In the genomic region with DNA sequence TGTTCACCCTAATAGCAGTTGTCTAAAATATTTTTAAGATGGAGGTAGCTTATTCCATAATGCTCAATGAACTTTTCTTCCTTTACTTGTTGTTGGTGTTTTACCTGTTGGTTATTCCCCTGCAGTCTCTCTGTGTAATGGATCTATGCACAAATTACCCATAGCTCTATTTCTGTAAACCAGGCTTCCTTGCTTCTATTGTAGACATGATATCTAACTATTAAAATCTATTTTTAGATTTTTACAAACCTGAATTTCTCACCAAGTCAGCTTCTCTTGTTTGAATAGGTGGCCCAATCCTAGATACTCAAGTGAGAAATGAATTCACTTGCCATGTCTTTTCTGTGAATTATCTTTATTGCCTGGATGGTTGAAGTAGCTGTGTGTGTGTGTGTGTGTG, we compare ENCODE assay signal across 21 cellular contexts. TPM values are rescaled to one million over a fixed set of nuclear protein-coding genes. Genes with fewer than 3 reads are reported as not detected.
DNase-seq lines count a peak whose midpoint lies in the region; ATAC-seq, FAIRE-seq and TF ChIP-seq lines count a peak whose summit lies in the region.
"Had no signal": no experiment of that assay in that cellular context is flagged by ENCODE, and none has a peak within 500 bp of the region (broad histone marks: within the 10 kb centered on the region; RNA-seq: fewer than 3 reads in every experiment).

No MANE protein-coding gene starts in this region.

- H3K9me3 ChIP-seq in heart left ventricle (peaks cover 0 to 30% (median 0%) of the 10 kb centered on the region in 12 donors), GM12878 (replicated peaks; ENCODE audit: control insufficient read depth, insufficient read depth, low read length) (no peaks in the 10 kb centered on the region; the same call in 1 of the 3 replicates)

- no peak for TF ChIP-seq RAD21 in GM12878 (IDR thresholded peaks at IDR 0.05; ENCODE audit: insufficient read depth, low read depth, low read length)

- H3K9ac ChIP-seq in GM12878 (ENCODE audit: control insufficient read depth, insufficient read depth, low read length): no peak overlapping the region
- H3K9ac ChIP-seq: BLaER1 treated with 17β-estradiol and CSF1 and Interleukin-3, amounts not matched to agents 10 nM and 100 nM; KMS-11 had no signal

- no peaks in the 10 kb centered on the region for H3K27me3 ChIP-seq in heart left ventricle
- no peaks in the 10 kb centered on the region for H3K27me3 ChIP-seq in GM12878 (replicated peaks in 1 of 2; ENCODE audit: control insufficient read depth in 2 of 2, insufficient read depth in 2 of 2, low read length in 1 of 2)
- H3K27me3 ChIP-seq: BLaER1 treated with 17β-estradiol and CSF1 and Interleukin-3, amounts not matched to agents 10 nM and 100 nM had no signal

- CTCF ChIA-PET in GM12878 (lab: Yijun Ruan, JAX): interaction anchor here (0.7 to 2.3 kb wide), 6 partner anchors 9 to 209 kb away, joined by 3 to 10 read pairs (median 5); no protein-coding TSS in a partner anchor

- no peak for DNase-seq in Right ventricle myocardium superior
- DNase-seq in heart left ventricle: no peak
- DNase-seq in GM12878 (ENCODE audit: low read depth, low spot score): no peak
- no peak for DNase-seq in naive B cell
- DNase-seq in cortex of kidney (lab: John Stamatoyannopoulos, UW): no peak
- DNase-seq in putamen (ENCODE audit: low spot score): no peak
- DNase-seq in activated T-helper 2 cell treated with anti-CD3 and anti-CD28 coated beads, Interferon-gamma antibody, Interleukin-2, Interleukin-4, amounts not matched to agents 10 μg/mL and 5 μg/mL and 100 μg/mL, durations not matched to agents 14 hours and 24 hours and 36 hours (ENCODE audit: low spot score): no peak
- DNase-seq: CD4-positive, alpha-beta T cell; GOT3; HCEC 1CT; MV-4-11; NCI-H1105; NCI-H1436 treated with DMSO at 0.1 percent for 48 hours; NCI-H187 treated with DMSO at 0.1 percent for 48 hours; NCI-H2107; NCI-H526; RPMI8226; SHP77 had no signal

- no peak for FAIRE-seq in GM12878 (lab: Jason Lieb, UNC)
- FAIRE-seq: D721Med had no signal

- peak overlapping the region in 5 of 6 donors; percentile 51 to 91 (median 82) for H3K27ac Mint-ChIP-seq in naive B cell
- H3K27ac Mint-ChIP-seq in activated T-helper 2 cell treated with anti-CD3 and anti-CD28 coated beads, Interferon-gamma antibody, Interleukin-2, Interleukin-4, amounts not matched to agents 10 μg/mL and 5 μg/mL and 100 μg/mL, durations not matched to agents 14 hours and 24 hours and 36 hours: no peak overlapping the region
- H3K27ac Mint-ChIP-seq: CD4-positive, alpha-beta T cell had no signal

- H2AFZ ChIP-seq in GM12878 (ENCODE audit: control insufficient read depth, low read depth, low read length): no peak overlapping the region

- TF ChIP-seq CTCF in heart left ventricle (IDR thresholded peaks at IDR 0.05) (no peak), GM12878 (IDR thresholded peaks at IDR 0.05 in 2 of 3, conservative IDR thresholded peaks at IDR 0.05 in 1 of 3; ENCODE audit: control insufficient read depth in 2 of 3, extremely low read depth in 1 of 3, insufficient read depth in 1 of 3, low read depth in 3 of 3, low read length in 3 of 3) (no peak)

- POLR2A ChIA-PET in GM12878 (lab: Charles Lee): interaction anchor here (0.8 to 3.0 kb wide), 5 partner anchors 10 to 35 kb away, joined by 4 to 15 read pairs (median 4); no protein-coding TSS in a partner anchor

- H3K4me1 ChIP-seq in heart left ventricle (peaks cover 0 to 26% (median 5%) of the 10 kb centered on the region in 12 donors), GM12878 (ENCODE audit: control insufficient read depth, insufficient read depth, low read length) (peaks cover 6% of the 10 kb centered on the region; the same call in 1 of the 2 replicates)

- H3K9me3 Mint-ChIP-seq in naive B cell: peaks cover 0 to 28% (median 3%) of the 10 kb centered on the region in 7 donors
- H3K9me3 Mint-ChIP-seq in activated T-helper 2 cell treated with anti-CD3 and anti-CD28 coated beads, Interferon-gamma antibody, Interleukin-2, Interleukin-4, amounts not matched to agents 10 μg/mL and 5 μg/mL and 100 μg/mL, durations not matched to agents 14 hours and 24 hours and 36 hours: no peaks in the 10 kb centered on the region

- H3K27me3 Mint-ChIP-seq in naive B cell: no peaks in the 10 kb centered on the region
- H3K27me3 Mint-ChIP-seq in activated T-helper 2 cell treated with anti-CD3 and anti-CD28 coated beads, Interferon-gamma antibody, Interleukin-2, Interleukin-4, amounts not matched to agents 10 μg/mL and 5 μg/mL and 100 μg/mL, durations not matched to agents 14 hours and 24 hours and 36 hours (ENCODE audit: low read depth): no peaks in the 10 kb centered on the region
- H3K27me3 Mint-ChIP-seq: CD4-positive, alpha-beta T cell had no signal

- no peaks in the 10 kb centered on the region for H4K20me1 ChIP-seq in GM12878 (ENCODE audit: control insufficient read depth, insufficient read depth)

- TF ChIP-seq EP300 in GM12878 (IDR thresholded peaks at IDR 0.05; ENCODE audit: borderline replicate concordance in 1 of 2, control insufficient read depth in 1 of 2, low read depth in 2 of 2, low read length in 2 of 2): no peak

- H3K27ac ChIP-seq in heart left ventricle (no peak overlapping the region), GM12878 (ENCODE audit: control insufficient read depth, insufficient read depth) (no peak overlapping the region)
- H3K27ac ChIP-seq: KMS-11 had no signal

- peaks cover 23% of the 10 kb centered on the region for H3K79me2 ChIP-seq in GM12878 (ENCODE audit: control insufficient read depth, insufficient read depth, low read length)

- H3K4me3 ChIP-seq in heart left ventricle: no peak overlapping the region
- no peak overlapping the region for H3K4me3 ChIP-seq in GM12878
- H3K4me3 ChIP-seq: BLaER1 treated with 17β-estradiol and CSF1 and Interleukin-3, amounts not matched to agents 10 nM and 100 nM had no signal

- BruUV-seq in GM12878 (replicated peaks; lab: Mats Ljungman, UMichigan): no TSS peak

- SMC1A ChIA-PET in GM12878 (lab: Charles Lee; ENCODE audit: uncharacterized antibody, unreplicated experiment): interaction anchor here (0.6 to 4.7 kb wide), 14 partner anchors 10 to 1278 kb away, joined by 3 to 35 read pairs (median 4); no protein-coding TSS in a partner anchor

- intact Hi-C loops in Right ventricle myocardium superior (cut with DNase I) (no loop called here), heart left ventricle (cut with DNase I) (no loop called here), GM12878 (cut with micrococcal nuclease; ENCODE audit: unreplicated experiment) (no loop called here)
- intact Hi-C loops in activated T-helper 2 cell treated with anti-CD3 and anti-CD28 coated beads, Interferon-gamma antibody, Interleukin-2, Interleukin-4, amounts not matched to agents 10 μg/mL and 5 μg/mL and 100 μg/mL, durations not matched to agents 14 hours and 24 hours and 36 hours (cut with micrococcal nuclease): no loop called here

- H3K4me1 Mint-ChIP-seq in naive B cell: peaks cover 49 to 85% (median 78%) of the 10 kb centered on the region in 3 donors
- H3K4me1 Mint-ChIP-seq in activated T-helper 2 cell treated with anti-CD3 and anti-CD28 coated beads, Interferon-gamma antibody, Interleukin-2, Interleukin-4, amounts not matched to agents 10 μg/mL and 5 μg/mL and 100 μg/mL, durations not matched to agents 14 hours and 24 hours and 36 hours (ENCODE audit: low read depth): peaks cover 6% of the 10 kb centered on the region

- in situ Hi-C loops in GM12878 (cut with MboI): no loop called here

- TF ChIP-seq POLR2A in heart left ventricle (IDR thresholded peaks at IDR 0.05) (no peak), GM12878 (IDR thresholded peaks at IDR 0.05; ENCODE audit: low read depth, low read length) (no peak)

- H3K4me2 ChIP-seq in GM12878 (ENCODE audit: control insufficient read depth, insufficient read depth): no peak overlapping the region
- H3K4me2 ChIP-seq: KMS-11 had no signal

- peaks cover 0 to 24% of the 10 kb centered on the region in 2 donors for H3K36me3 Mint-ChIP-seq in naive B cell
- peaks cover 4% of the 10 kb centered on the region for H3K36me3 Mint-ChIP-seq in activated T-helper 2 cell treated with anti-CD3 and anti-CD28 coated beads, Interferon-gamma antibody, Interleukin-2, Interleukin-4, amounts not matched to agents 10 μg/mL and 5 μg/mL and 100 μg/mL, durations not matched to agents 14 hours and 24 hours and 36 hours (ENCODE audit: low read depth)

- RAD21 ChIA-PET in GM12878 (lab: Charles Lee; ENCODE audit: unreplicated experiment): interaction anchor here (0.8 to 2.6 kb wide), 8 partner anchors 9 to 187 kb away, joined by 3 to 12 read pairs (median 6); no protein-coding TSS in a partner anchor

- H3K36me3 ChIP-seq in heart left ventricle (no peaks in the 10 kb centered on the region), GM12878 (ENCODE audit: control insufficient read depth in 2 of 2, insufficient read depth in 2 of 2, low read length in 1 of 2) (no peaks in the 10 kb centered on the region)

- peak overlapping the region in 2 of 8 donors; percentile 16 to 20 for H3K4me3 Mint-ChIP-seq in naive B cell
- no peak overlapping the region for H3K4me3 Mint-ChIP-seq in activated T-helper 2 cell treated with anti-CD3 and anti-CD28 coated beads, Interferon-gamma antibody, Interleukin-2, Interleukin-4, amounts not matched to agents 10 μg/mL and 5 μg/mL and 100 μg/mL, durations not matched to agents 14 hours and 24 hours and 36 hours (ENCODE audit: low read depth)
- H3K4me3 Mint-ChIP-seq: CD4-positive, alpha-beta T cell had no signal

- ATAC-seq in Right ventricle myocardium superior (ENCODE audit: poor library complexity): peak; percentile 29
- ATAC-seq in heart left ventricle: no peak
- ATAC-seq in GM12878: peak; percentile 10; the same call in 2 of the 3 replicates
- ATAC-seq in naive B cell (ENCODE audit: low read depth in 2 of 2): no peak

RNA-seq across cellular contexts. Expression of a gene that starts 24.8 kb away (rescaled TPM):
- total RNA-seq in Right ventricle myocardium superior (25.1 TPM), heart left ventricle (10 to 100 TPM; 16.2 to 65.7 (median 30.6) TPM), GM12878 (2014; rRNA removed) (36.3 and 41.1 TPM in 2 replicates), GM12878 (2014; rRNA removed; fragmentation: Illumina TruSeq; extraction: Trizol) (36.0 and 36.2 TPM in 2 replicates), GM12878 (2021) (24.9 and 25.6 TPM in 2 replicates)
- polyA plus RNA-seq in heart left ventricle (10 to 100 TPM in 1 of 2 donors, 1 to 10 TPM in 1; 5.4 to 12.1 TPM), GM12878 (2011; rRNA removed) (84.6 and 87.0 TPM in 2 replicates), GM12878 (2014; fragmentation: Illumina TruSeq; extraction: Trizol) (27.3 and 35.5 TPM in 2 replicates), GM12878 (2014; fragmentation: Nextera tagmentation; extraction: Ambion mirVana) (1 to 10 TPM; 5.4 to 8.6 TPM), GM12878 (2014; rRNA removed) (18.2 and 24.6 TPM in 2 replicates), GM12878 (2016; fragmentation: Nextera tagmentation; extraction: Ambion mirVana) (10 to 100 TPM in 1 of 2 experiments, 1 to 10 TPM in 1; 3.3 to 11.3 TPM), naive B cell (ENCODE audit: low read depth in 6 of 6) (10 to 100 TPM in 5 of 6 donors, 1 to 10 TPM in 1; 7.1 to 35.4 (median 28.9) TPM)
- 264 and 275 TPM in 2 replicates for total RNA-seq in GM12878 (2013; cell fraction: nucleolus; rRNA removed)
- 2.5 TPM for polyA plus RNA-seq in GM12878 (2011; ENCODE audit: low read depth)
- 37.7 and 39.0 TPM in 2 replicates for polyA plus RNA-seq in GM12878 (2011; cell fraction: cytosol; rRNA removed)
- polyA plus RNA-seq in GM12878 (2011; cell fraction: nucleus; rRNA removed): 123 and 134 TPM in 2 replicates
- polyA plus RNA-seq in GM12878 (2012): 7.6 and 8.8 TPM in 2 replicates
- 131 and 158 TPM in 2 replicates for polyA minus RNA-seq in GM12878 (2011; rRNA and poly(A)+ RNA removed)
- 27.3 and 36.6 TPM in 2 replicates for polyA minus RNA-seq in GM12878 (2011; cell fraction: cytosol; rRNA and poly(A)+ RNA removed)
- 180 and 273 TPM in 2 replicates for polyA minus RNA-seq in GM12878 (2011; cell fraction: nucleus; rRNA and poly(A)+ RNA removed)
- total RNA-seq in activated T-helper 2 cell treated with anti-CD3 and anti-CD28 coated beads, Interferon-gamma antibody, Interleukin-2, Interleukin-4, amounts not matched to agents 10 μg/mL and 5 μg/mL and 100 μg/mL, durations not matched to agents 14 hours and 24 hours and 36 hours: 12.6 and 14.6 TPM in 2 replicates

Comparison
In these comparisons a context has a peak if more than half of its experiments do, and no peak if none do; other contexts are left out.
1. ATAC-seq: peak in Right ventricle myocardium superior (single experiment) and GM12878 (single experiment); none in heart left ventricle (0 of 4) and naive B cell (0 of 2).